In genomic region chr19:49014123-49014869, GRCh38 we compare ENCODE assay signal across 20 cellular contexts. TPM values are rescaled to one million over a fixed set of nuclear protein-coding genes. Genes with fewer than 3 reads are reported as not detected.
DNase-seq lines count a peak whose midpoint lies in the region; ATAC-seq and TF ChIP-seq lines count a peak whose summit lies in the region.
"Had no signal": no experiment of that assay in that cellular context is flagged by ENCODE, and none has a peak within 500 bp of the region (broad histone marks: within the 10 kb centered on the region; RNA-seq: fewer than 3 reads in every experiment).

No MANE protein-coding gene starts in this region.

- DNase-seq in DMS53 (lab: John Stamatoyannopoulos, UW) (peak; percentile 64), DMS53 treated with DMSO at 0.1 percent for 48 hours (lab: John Stamatoyannopoulos, UW; ENCODE audit: unreplicated experiment) (no peak), IMR-90 (peak; percentile 40), adrenal gland (peak; percentile 41 to 68 (median 63)), islet precursor cell (peak; percentile 61), C1 segment of cervical spinal cord (lab: John Stamatoyannopoulos, UW) (no peak), COLO829 (ENCODE audit: low spot score) (no peak), NCI-H2107 treated with DMSO at 0.1 percent for 48 hours (lab: John Stamatoyannopoulos, UW; ENCODE audit: unreplicated experiment) (no peak)
- DNase-seq: HFFc6, KG1, NCI-H1092, NCI-H187, NCI-H446, Peyer's patch, SJCRH30 had no signal

- no peak overlapping the region for H2AFZ ChIP-seq in IMR-90 (replicated peaks; ENCODE audit: low read length, poor library complexity)

- no peak overlapping the region; the same call in 1 of the 2 replicates for H2AK5ac ChIP-seq in IMR-90 (ENCODE audit: low read depth, low read length)

- no peak overlapping the region for H3K56ac ChIP-seq in IMR-90 (ENCODE audit: extremely low read depth, insufficient read depth, low read length)

- no peaks in the 10 kb centered on the region for H3K27me3 ChIP-seq in IMR-90 (ENCODE audit: control insufficient read depth, insufficient read depth, low read length)
- H3K27me3 ChIP-seq in adrenal gland = no peaks in the 10 kb centered on the region
- H3K27me3 ChIP-seq: SJCRH30 had no signal

- no peak overlapping the region for H3K4me2 ChIP-seq in IMR-90 (ENCODE audit: low read depth, low read length)

- CTCF ChIA-PET in IMR-90 (lab: Yijun Ruan, JAX) = interaction anchor here (1.0 to 1.6 kb wide), 2 partner anchors 15 to 17 kb away, joined by 3 to 5 read pairs; no protein-coding TSS in a partner anchor

- no peaks in the 10 kb centered on the region; the same call in 1 of the 2 replicates for H4K20me1 ChIP-seq in IMR-90 (ENCODE audit: insufficient read depth, low read length)

- in situ Hi-C loops in IMR-90 (cut with MboI; ENCODE audit: low sequenced_read_pairs) = no loop called here

- WGBS in IMR-90 (ENCODE audit: extremely low coverage in 2 of 2, insufficient read length in 1 of 2), 2 experiments = 98% methylated on average over 16 of the region's 32 CpGs; no CpG with 5 or more reads in 1 of the 2 experiments
- 77 to 82% (median 79%) methylated on average over 21 to 32 of the region's 32 CpGs for WGBS in adrenal gland, 4 donors

- H3K18ac ChIP-seq in IMR-90 (ENCODE audit: low read depth, low read length) = no peak overlapping the region

- H3K4me3 ChIP-seq in IMR-90 (ENCODE audit: insufficient read depth, low read depth, low read length) = no peak overlapping the region
- H3K4me3 ChIP-seq in adrenal gland = no peak overlapping the region
- H3K4me3 ChIP-seq: Peyer's patch, SJCRH30 had no signal

- POLR2A ChIA-PET in IMR-90 (lab: Charles Lee; ENCODE audit: unreplicated experiment) = no interaction called here

- no peak overlapping the region for H2BK15ac ChIP-seq in IMR-90 (ENCODE audit: low read depth, low read length)

- H3K9ac ChIP-seq in IMR-90 (ENCODE audit: low read depth, low read length) = no peak overlapping the region

- H3K4ac ChIP-seq in IMR-90 (ENCODE audit: low read depth, low read length) = no peak overlapping the region

- no peaks in the 10 kb centered on the region for H3K9me3 ChIP-seq in IMR-90 (ENCODE audit: control insufficient read depth, insufficient read depth, low read length)
- no peaks in the 10 kb centered on the region for H3K9me3 ChIP-seq in adrenal gland (replicated peaks in 1 of 3)
- H3K9me3 ChIP-seq: Peyer's patch, SJCRH30 had no signal

- intact Hi-C loops in IMR-90 (cut with micrococcal nuclease) = no loop called here
- intact Hi-C loops in adrenal gland (cut with DNase I) = no loop called here

- TF ChIP-seq POLR2A in IMR-90 (IDR thresholded peaks at IDR 0.05; ENCODE audit: low read depth, low read length) (no peak), adrenal gland (IDR thresholded peaks at IDR 0.05) (no peak)

- H3K9me1 ChIP-seq in IMR-90 (ENCODE audit: insufficient read depth, low read length) = 0 out of 2 replicates have a peak, but pooled peaks cover 5% of the 10 kb centered on the region

- H4K8ac ChIP-seq in IMR-90 (ENCODE audit: low read depth in 2 of 2, low read length in 2 of 2) = no peak overlapping the region

- H3K27ac ChIP-seq in IMR-90 (ENCODE audit: insufficient read depth, low read length) (no peak overlapping the region), adrenal gland (no peak overlapping the region)
- H3K27ac ChIP-seq: 22Rv1, HL-60, Peyer's patch, SJCRH30 had no signal

- H3K4me1 ChIP-seq in IMR-90 (ENCODE audit: control insufficient read depth, insufficient read depth, low read length) (peaks cover 5% of the 10 kb centered on the region; the same call in 1 of the 2 replicates), adrenal gland (replicated peaks in 1 of 2) (peaks cover 3 to 19% of the 10 kb centered on the region in 2 donors)
- H3K4me1 ChIP-seq: SJCRH30 had no signal

- no peak overlapping the region for H2BK5ac ChIP-seq in IMR-90 (ENCODE audit: low read depth, low read length, poor library complexity, severe bottlenecking)

- TF ChIP-seq CTCF in IMR-90 (conservative IDR thresholded peaks at IDR 0.05; ENCODE audit: low read depth, low read length) = no peak
- TF ChIP-seq CTCF in adrenal gland (IDR thresholded peaks at IDR 0.05) = no peak

- peaks cover 55% of the 10 kb centered on the region for H3K36me3 ChIP-seq in IMR-90 (ENCODE audit: control insufficient read depth, insufficient read depth, low read length)
- H3K36me3 ChIP-seq in adrenal gland (replicated peaks in 1 of 2) = peaks cover 0 to 27% of the 10 kb centered on the region in 2 donors

- dilution Hi-C loops in IMR-90 (cut with HindIII; ENCODE audit: low sequenced_read_pairs, unreplicated experiment) = no loop called here

- no peak overlapping the region for H3K23ac ChIP-seq in IMR-90 (ENCODE audit: low read depth, low read length)

- H3K14ac ChIP-seq in IMR-90 (replicated peaks; ENCODE audit: low read depth, low read length) = no peak overlapping the region

- no peak overlapping the region for H4K91ac ChIP-seq in IMR-90 (ENCODE audit: insufficient read depth, low read depth, low read length)

- peaks cover 0 to 3% of the 10 kb centered on the region in 2 experiments; a peak in 1 of 4 replicates for H3K79me1 ChIP-seq in IMR-90 (ENCODE audit: low read depth in 1 of 2, low read length in 2 of 2)

- H2BK120ac ChIP-seq in IMR-90 (ENCODE audit: low read depth, low read length) = no peak overlapping the region

- no peak for ATAC-seq in IMR-90 (ENCODE audit: low read depth)

- H2BK20ac ChIP-seq in IMR-90 (ENCODE audit: low read depth, low read length) = no peak overlapping the region

- H4K5ac ChIP-seq in IMR-90 (ENCODE audit: low read depth, low read length) = no peak overlapping the region

- TF ChIP-seq RAD21 in IMR-90 (IDR thresholded peaks at IDR 0.05; ENCODE audit: low read length) = no peak

- BruUV-seq in IMR-90 (replicated peaks; lab: Mats Ljungman, UMichigan) = no TSS peak

- peak overlapping the region; percentile 57 for H2AK9ac ChIP-seq in IMR-90 (replicated peaks; ENCODE audit: low read depth, low read length, poor library complexity)

TF ChIP-seq in IMR-90, 13 proteins besides CTCF, POLR2A, EP300 and RAD21 (continues in another document):
- no peak for TF ChIP-seq SMC3 (IDR thresholded peaks at IDR 0.05; ENCODE audit: low read depth, low read length)
- TF ChIP-seq RCOR1 (IDR thresholded peaks at IDR 0.05; ENCODE audit: insufficient replicate concordance, low read length) = no peak
- TF ChIP-seq CEBPB (IDR thresholded peaks at IDR 0.05; ENCODE audit: low read depth, low read length) = no peak
- no peak for TF ChIP-seq NFE2L2 (IDR thresholded peaks at IDR 0.05; ENCODE audit: low read depth, low read length)
- TF ChIP-seq FOS (IDR thresholded peaks at IDR 0.05; ENCODE audit: low read depth, low read length) = no peak
- TF ChIP-seq CHD1 (IDR thresholded peaks at IDR 0.05; ENCODE audit: low read depth, low read length) = no peak
- no peak for TF ChIP-seq MAZ (IDR thresholded peaks at IDR 0.05; ENCODE audit: borderline replicate concordance, low read depth, low read length)
- TF ChIP-seq BHLHE40 (IDR thresholded peaks at IDR 0.05; ENCODE audit: low read depth, low read length) = no peak
- TF ChIP-seq MAFK (IDR thresholded peaks at IDR 0.05; ENCODE audit: low read depth, low read length) = no peak
- TF ChIP-seq MXI1 (IDR thresholded peaks at IDR 0.05; ENCODE audit: borderline replicate concordance, low read depth, low read length) = no peak
- TF ChIP-seq, protein P1, sequence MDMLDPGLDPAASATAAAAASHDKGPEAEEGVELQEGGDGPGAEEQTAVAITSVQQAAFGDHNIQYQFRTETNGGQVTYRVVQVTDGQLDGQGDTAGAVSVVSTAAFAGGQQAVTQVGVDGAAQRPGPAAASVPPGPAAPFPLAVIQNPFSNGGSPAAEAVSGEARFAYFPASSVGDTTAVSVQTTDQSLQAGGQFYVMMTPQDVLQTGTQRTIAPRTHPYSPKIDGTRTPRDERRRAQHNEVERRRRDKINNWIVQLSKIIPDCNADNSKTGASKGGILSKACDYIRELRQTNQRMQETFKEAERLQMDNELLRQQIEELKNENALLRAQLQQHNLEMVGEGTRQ (IDR thresholded peaks at IDR 0.05; ENCODE audit: low read depth, low read length) = no peak

RNA-seq across cellular contexts. Expression of gene LHB, which starts 2.6 kb away (rescaled TPM):
- total RNA-seq in IMR-90 (2012; rRNA removed) = not detected in 2 replicates
- not detected in 2 replicates for polyA plus RNA-seq in IMR-90 (2012; rRNA removed)
- 0.37 TPM in 1 of 2 replicates, not detected in the other for polyA plus RNA-seq in IMR-90 (2012; cell fraction: cytosol; rRNA removed)
- 1.7 and 5.0 TPM in 2 replicates for polyA plus RNA-seq in IMR-90 (2012; cell fraction: nucleus; rRNA removed; ENCODE audit: low replicate concordance)
- total RNA-seq in adrenal gland = 1 to 10 TPM in 2 of 8 donors, under 1 TPM in 1, not detected in 5; 0.74 to 6.5 (median 1.0) TPM
- polyA plus RNA-seq in adrenal gland = 1 to 10 TPM in 2 of 3 donors, under 1 TPM in 1; 0.38 to 8.8 (median 6.0) TPM
- total RNA-seq: G401, MCF 10A, SJCRH30 had no signal
- polyA plus RNA-seq: BJ had no signal

RNA-seq across cellular contexts. Expression of gene CGB3, which starts 9.8 kb away (rescaled TPM):
- total RNA-seq in IMR-90 (2012; rRNA removed) = not detected in 2 replicates
- polyA plus RNA-seq in IMR-90 (2012; rRNA removed) = not detected in 2 replicates
- polyA plus RNA-seq in IMR-90 (2012; cell fraction: cytosol; rRNA removed) = 0.07 TPM in 1 of 2 replicates, not detected in the other
- polyA plus RNA-seq in IMR-90 (2012; cell fraction: nucleus; rRNA removed; ENCODE audit: low replicate concordance) = 0.11 TPM in 1 of 2 replicates, not detected in the other
- not detected for total RNA-seq in adrenal gland
- polyA plus RNA-seq in adrenal gland = not detected
- total RNA-seq: G401, HFFc6, MCF 10A, Peyer's patch, SJCRH30 had no signal
- polyA plus RNA-seq: BJ had no signal

RNA-seq across cellular contexts. Expression of gene CGB2, which starts 17.4 kb away (rescaled TPM):
- not detected in 2 replicates for total RNA-seq in IMR-90 (2012; rRNA removed)
- polyA plus RNA-seq in IMR-90 (2012; rRNA removed) = not detected in 2 replicates
- 0.09 and 0.28 TPM in 2 replicates for polyA plus RNA-seq in IMR-90 (2012; cell fraction: cytosol; rRNA removed)
- not detected in 2 replicates for polyA plus RNA-seq in IMR-90 (2012; cell fraction: nucleus; rRNA removed; ENCODE audit: low replicate concordance)
- not detected for total RNA-seq in adrenal gland
- not detected for polyA plus RNA-seq in adrenal gland
- total RNA-seq: G401, MCF 10A, Peyer's patch, SJCRH30 had no signal
- polyA plus RNA-seq: BJ had no signal

RNA-seq across cellular contexts. Expression of gene RUVBL2, which starts 20.6 kb away (rescaled TPM):
- 354 and 391 TPM in 2 replicates for total RNA-seq in IMR-90 (2012; rRNA removed)
- 196 and 225 TPM in 2 replicates for polyA plus RNA-seq in IMR-90 (2012; rRNA removed)
- 139 and 243 TPM in 2 replicates for polyA plus RNA-seq in IMR-90 (2012; cell fraction: cytosol; rRNA removed)
- polyA plus RNA-seq in IMR-90 (2012; cell fraction: nucleus; rRNA removed; ENCODE audit: low replicate concordance) = 158 and 323 TPM in 2 replicates
- total RNA-seq in adrenal gland = 100 to 1,000 TPM in 1 of 8 donors, 10 to 100 TPM in 7; 45.4 to 143 (median 75.6) TPM
- 10 to 100 TPM; 41.3 to 93.3 (median 70.7) TPM for polyA plus RNA-seq in adrenal gland

RNA-seq across cellular contexts. Expression of gene GYS1, which starts 21.2 kb away (rescaled TPM):
- total RNA-seq in IMR-90 (2012; rRNA removed) = 36.1 and 38.7 TPM in 2 replicates
- polyA plus RNA-seq in IMR-90 (2012; rRNA removed) = 72.2 and 74.8 TPM in 2 replicates
- polyA plus RNA-seq in IMR-90 (2012; cell fraction: cytosol; rRNA removed) = 45.5 and 80.8 TPM in 2 replicates
- polyA plus RNA-seq in IMR-90 (2012; cell fraction: nucleus; rRNA removed; ENCODE audit: low replicate concordance) = 129 and 196 TPM in 2 replicates
- 10 to 100 TPM; 23.7 to 63.9 (median 39.5) TPM for total RNA-seq in adrenal gland
- 10 to 100 TPM; 35.2 to 45.9 (median 37.7) TPM for polyA plus RNA-seq in adrenal gland

Comparison
In these comparisons a context has a peak if more than half of its experiments do, and no peak if none do; other contexts are left out.
1. DNase-seq: peak in DMS53 (single experiment), IMR-90 (single experiment), adrenal gland (7 of 7) and islet precursor cell (single experiment); none in DMS53 treated with DMSO at 0.1 percent for 48 hours (single experiment), C1 segment of cervical spinal cord (0 of 14), COLO829 (single experiment) and NCI-H2107 treated with DMSO at 0.1 percent for 48 hours (single experiment).